Comparison of ENCODE assay signal across 17 cellular contexts in the genomic region with DNA sequence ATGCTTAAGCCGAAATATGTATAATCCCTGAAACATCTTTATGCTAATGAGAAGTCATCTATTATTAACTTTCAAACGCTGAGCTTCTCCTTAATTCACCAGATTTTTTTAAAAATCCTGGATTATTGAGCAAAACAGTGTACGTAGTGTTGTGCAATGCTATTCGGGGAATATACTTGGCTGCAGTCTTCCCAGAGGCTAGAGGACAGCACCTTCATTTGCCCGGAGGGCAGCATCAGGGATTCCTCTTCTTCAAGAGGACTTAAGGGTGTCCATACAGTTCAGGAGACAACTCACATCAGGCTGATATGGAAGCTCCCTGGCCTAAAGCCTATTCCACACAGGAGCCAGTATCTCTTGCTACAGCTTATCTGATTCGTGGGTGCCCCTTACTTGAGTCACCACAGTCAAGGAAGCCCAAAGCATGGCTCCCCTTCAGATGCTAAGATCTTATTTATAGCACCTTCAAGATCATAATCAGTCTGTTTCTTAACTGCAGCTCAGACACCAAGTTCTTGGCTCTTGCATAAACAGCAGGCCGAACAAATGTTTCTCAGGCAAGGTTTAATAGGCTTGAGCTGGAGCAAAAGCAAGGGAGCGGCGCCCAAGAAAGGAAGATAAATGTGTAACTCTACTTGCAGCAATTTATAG. TPM values are rescaled to one million over a fixed set of nuclear protein-coding genes. Genes with fewer than 3 reads are reported as not detected.
"Had no signal": no experiment of that assay in that cellular context is flagged by ENCODE, and none has a peak within 500 bp of the region (broad histone marks: within the 10 kb centered on the region; RNA-seq: fewer than 3 reads in every experiment).

No MANE protein-coding gene starts in this region.

- H3K27ac ChIP-seq: lower lobe of right lung, right lobe of liver had no signal

- DNase-seq: activated CD4-positive, alpha-beta T cell treated with anti-CD3 and anti-CD28 coated beads, Interleukin-2, amount 50 U/mL, for 1 hour; activated CD8-positive, alpha-beta memory T cell treated with anti-CD3 and anti-CD28 coated beads for 24 hours; activated gamma-delta T cell treated with Interleukin-2 at 50 U/mL for 16 hours; effector memory CD4-positive, alpha-beta T cell; heart left ventricle; immature natural killer cell; left colon; lower lobe of right lung; naive B cell; right lobe of liver; stimulated activated CD4-positive, alpha-beta T cell treated with anti-CD3 and anti-CD28 coated beads, Interleukin-1b, Interleukin-23, amount 100 ng/mL, for 48 hours; T-helper 1 cell; T1000 had no signal

- H3K4me1 Mint-ChIP-seq: immature natural killer cell; mesothelial cell of epicardium; naive B cell; stimulated activated effector memory CD8-positive, alpha-beta T cell treated with anti-CD3 and anti-CD28 coated beads, Interleukin-12 subunit alpha, Interleukin-12 subunit beta, amount 100 ng/mL, for 72 hours had no signal

- H3K9me3 ChIP-seq: heart left ventricle, lower lobe of right lung, right lobe of liver had no signal

- H3K27ac Mint-ChIP-seq: activated naive CD8-positive, alpha-beta T cell; mesothelial cell of epicardium; stimulated activated effector memory CD8-positive, alpha-beta T cell treated with anti-CD3 and anti-CD28 coated beads, Interleukin-12 subunit alpha, Interleukin-12 subunit beta, amount 100 ng/mL, for 72 hours had no signal

- H3K27me3 Mint-ChIP-seq: activated naive CD8-positive, alpha-beta T cell; naive B cell had no signal

- H3K4me1 ChIP-seq: heart left ventricle, lower lobe of right lung, right lobe of liver had no signal

- H3K27me3 ChIP-seq: heart left ventricle, right lobe of liver had no signal

- H3K4me3 ChIP-seq: heart left ventricle, lower lobe of right lung, right lobe of liver had no signal

- H3K4me3 Mint-ChIP-seq: activated naive CD8-positive, alpha-beta T cell; immature natural killer cell; mesothelial cell of epicardium; naive B cell; stimulated activated effector memory CD8-positive, alpha-beta T cell treated with anti-CD3 and anti-CD28 coated beads, Interleukin-12 subunit alpha, Interleukin-12 subunit beta, amount 100 ng/mL, for 72 hours had no signal

- H3K9me3 Mint-ChIP-seq: immature natural killer cell; mesothelial cell of epicardium; stimulated activated effector memory CD8-positive, alpha-beta T cell treated with anti-CD3 and anti-CD28 coated beads, Interleukin-12 subunit alpha, Interleukin-12 subunit beta, amount 100 ng/mL, for 72 hours had no signal

RNA-seq across cellular contexts. Expression of gene NUTM2F, which starts 29.4 kb away (rescaled TPM):
- total RNA-seq: frontal cortex, heart left ventricle, left colon, lower lobe of right lung had no signal
